ENCODE assay signal across 25 cellular contexts in genomic region chr1:233079586-233079985, GRCh38.
"Had no signal": no experiment of that assay in that cellular context is flagged by ENCODE, and none has a peak within 500 bp of the region (broad histone marks: within the 10 kb centered on the region; RNA-seq: fewer than 3 reads in every experiment).

No MANE protein-coding gene starts in this region.

- H3K4me2 ChIP-seq: smooth muscle cell had no signal

- H3K36me3 ChIP-seq: left lung, lower lobe of right lung, ovary, right atrium auricular region, right lobe of liver, stomach, thyroid gland, transverse colon, upper lobe of right lung had no signal

- H3K27ac ChIP-seq: left lung, lower lobe of right lung, ovary, right atrium auricular region, right lobe of liver, stomach, testis, thyroid gland, transverse colon, upper lobe of right lung had no signal

- ATAC-seq: left colon; left lung; lower lobe of right lung; natural killer cell; right lobe of liver; stimulated activated naive B cell treated with anti-CD40 and anti-IgM and Interleukin-4, amounts not matched to agents 10 μg/mL and 1 μg/mL and 100 μg/mL, for 72 hours; stimulated activated naive CD8-positive, alpha-beta T cell treated with anti-CD3 and anti-CD28 coated beads, Interleukin-15, Interleukin-2, amounts not matched to agents 100 U/mL and 50 U/mL, for 24 hours; upper lobe of right lung had no signal

- FAIRE-seq: keratinocyte, urothelium cell line had no signal

- H3K9me3 ChIP-seq: left lung, lower lobe of right lung, ovary, right atrium auricular region, right lobe of liver, stomach, testis, thyroid gland, transverse colon, upper lobe of right lung had no signal

- H3K27me3 ChIP-seq: left lung, ovary, right atrium auricular region, right lobe of liver, stomach, testis, thyroid gland, transverse colon, upper lobe of right lung had no signal

- H3K4me1 ChIP-seq: left lung, right lobe of liver, stomach, thyroid gland, transverse colon, upper lobe of right lung had no signal

- H3K4me3 ChIP-seq: left lung, lower lobe of right lung, ovary, right atrium auricular region, right lobe of liver, smooth muscle cell, stomach, testis, thyroid gland, transverse colon, upper lobe of right lung had no signal

- DNase-seq: hypothalamus; kidney glomerular epithelial cell; left colon; left lung; lower lobe of right lung; mammary epithelial cell; mesendoderm; naive B cell; natural killer cell; nephron progenitor cell; ovary; right lobe of liver; stimulated activated CD4-positive, alpha-beta T cell treated with anti-CD3 and anti-CD28 coated beads, Interleukin-1b, Interleukin-23, amount 100 ng/mL, for 48 hours; stimulated activated CD4-positive, alpha-beta T cell treated with anti-CD3 and anti-CD28 coated beads, Interleukin-2, amount 100 ng/mL, for 48 hours; stimulated activated naive B cell treated with anti-CD40 and anti-IgM and Interleukin-4, amounts not matched to agents 10 μg/mL and 1 μg/mL and 100 μg/mL, for 72 hours; stimulated activated naive CD8-positive, alpha-beta T cell treated with anti-CD3 and anti-CD28 coated beads, Interleukin-15, Interleukin-2, amounts not matched to agents 100 U/mL and 50 U/mL, for 24 hours; stomach; testis; thyroid gland; transverse colon; upper lobe of right lung had no signal
